Comparison of ENCODE assay signal across 8 cellular contexts in the genomic region with DNA sequence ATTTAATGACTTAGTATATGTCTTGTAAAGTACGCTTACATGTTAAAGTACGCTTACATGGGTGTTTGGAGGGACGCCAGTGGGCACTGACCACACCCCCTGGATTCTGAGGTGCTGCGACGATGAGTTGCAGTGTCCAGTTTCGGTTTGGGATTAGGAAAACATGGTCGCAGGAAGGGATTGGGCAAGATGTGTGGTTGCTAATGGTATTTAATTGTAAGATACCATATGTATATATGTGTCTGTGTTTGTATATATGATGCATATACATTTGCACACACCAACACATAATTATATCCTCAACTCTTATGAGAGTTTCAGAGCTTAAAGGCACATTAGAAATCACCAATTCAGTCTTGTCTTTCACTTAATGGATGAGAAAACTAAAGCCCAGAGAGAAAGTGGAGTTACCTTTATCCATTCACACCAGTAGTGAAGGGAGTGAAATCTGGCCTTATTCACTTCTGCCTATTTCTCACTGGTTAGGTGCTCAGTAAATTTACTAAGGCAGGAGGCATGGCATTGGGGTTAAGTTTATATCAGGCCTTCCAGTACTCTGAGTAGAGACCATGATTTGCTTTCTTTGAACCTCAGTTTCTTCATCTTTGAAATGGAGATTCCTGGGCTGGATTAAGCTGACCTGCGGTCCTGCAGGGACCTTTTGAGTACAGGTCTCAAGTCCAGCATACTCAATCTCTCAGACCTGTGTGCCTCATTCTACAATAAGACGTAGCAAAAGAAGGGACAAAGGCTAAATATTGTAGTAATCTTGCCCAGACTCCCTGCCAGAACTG. TPM values are rescaled to one million over a fixed set of nuclear protein-coding genes. Genes with fewer than 3 reads are reported as not detected.
DNase-seq lines count a peak whose midpoint lies in the region; ATAC-seq and TF ChIP-seq lines count a peak whose summit lies in the region.

No MANE protein-coding gene starts in this region.

- no peaks in the 10 kb centered on the region for H3K27me3 Mint-ChIP-seq in activated CD4-positive, alpha-beta T cell treated with anti-CD3 and anti-CD28 coated beads for 36 hours
- no peaks in the 10 kb centered on the region for H3K27me3 Mint-ChIP-seq in activated T-helper 17 cell treated with anti-CD3 and anti-CD28 coated beads, Interleukin-2, amount 50 U/mL, for 72 hours

- CTCF ChIA-PET in activated CD4-positive, alpha-beta T cell treated with anti-CD3 and anti-CD28 coated beads for 36 hours (lab: Charles Lee) = interaction anchor here (0.6 to 1.5 kb wide), 4 partner anchors 9 to 50 kb away, joined by 3 to 5 read pairs (median 4); no protein-coding TSS in a partner anchor

- ATAC-seq in activated CD4-positive, alpha-beta T cell treated with anti-CD3 and anti-CD28 coated beads for 36 hours = no peak
- ATAC-seq in activated T-helper 17 cell treated with anti-CD3 and anti-CD28 coated beads, Interleukin-2, amount 50 U/mL, for 72 hours (replicated peaks) = no peak
- peak; percentile 4 to 15 for ATAC-seq in left cardiac atrium
- no peak for ATAC-seq in GM21528 (IDR thresholded peaks at IDR 0.05; ENCODE audit: low FRiP score, unreplicated experiment)

- POLR2A ChIA-PET in activated CD4-positive, alpha-beta T cell treated with anti-CD3 and anti-CD28 coated beads for 36 hours (lab: Charles Lee) = no interaction called here

- H3K9ac ChIP-seq in Loucy (ENCODE audit: low read depth, low read length, poor library complexity, severe bottlenecking) = peak overlapping the region; percentile 88

- no peaks in the 10 kb centered on the region for H3K9me3 ChIP-seq in Loucy (ENCODE audit: insufficient read depth, low read depth, low read length)

- peak overlapping the region; percentile 67 for H2AFZ ChIP-seq in Loucy (ENCODE audit: low read length)

- no peaks in the 10 kb centered on the region for H4K20me1 ChIP-seq in Loucy (ENCODE audit: insufficient read depth, low read length, poor library complexity, severe bottlenecking)

- peak overlapping the region; percentile 92 for H3K4me3 Mint-ChIP-seq in activated CD4-positive, alpha-beta T cell treated with anti-CD3 and anti-CD28 coated beads for 36 hours
- peak overlapping the region; percentile 92 for H3K4me3 Mint-ChIP-seq in activated T-helper 17 cell treated with anti-CD3 and anti-CD28 coated beads, Interleukin-2, amount 50 U/mL, for 72 hours

- H3K4me1 Mint-ChIP-seq in activated CD4-positive, alpha-beta T cell treated with anti-CD3 and anti-CD28 coated beads for 36 hours = peaks cover 37% of the 10 kb centered on the region
- H3K4me1 Mint-ChIP-seq in activated T-helper 17 cell treated with anti-CD3 and anti-CD28 coated beads, Interleukin-2, amount 50 U/mL, for 72 hours = peaks cover 20% of the 10 kb centered on the region

- no peaks in the 10 kb centered on the region for H3K27me3 ChIP-seq in Loucy (ENCODE audit: insufficient read depth, low read length, poor library complexity, severe bottlenecking)

- no peak for DNase-seq in activated CD4-positive, alpha-beta T cell treated with anti-CD3 and anti-CD28 coated beads for 36 hours
- DNase-seq in activated CD4-positive, alpha-beta T cell treated with anti-CD3 and anti-CD28 coated beads for 4 hours = no peak
- DNase-seq in left cardiac atrium = peak; percentile 32
- peak; percentile 31 for DNase-seq in renal cortical epithelial cell (ENCODE audit: low read depth)
- DNase-seq in stimulated activated CD4-positive, alpha-beta T cell treated with anti-CD3 and anti-CD28 coated beads, Interleukin-2, amount 100 ng/mL, for 48 hours = no peak

- H3K4me3 ChIP-seq in Loucy (ENCODE audit: low read length, poor library complexity, severe bottlenecking) = peak overlapping the region; percentile 94

- peaks cover 69% of the 10 kb centered on the region for H3K79me2 ChIP-seq in Loucy (ENCODE audit: insufficient read depth, low read length)

- H3K4me2 ChIP-seq in Loucy (ENCODE audit: low read depth, low read length, poor library complexity, severe bottlenecking) = peak overlapping the region; percentile 98

- intact Hi-C loops in activated CD4-positive, alpha-beta T cell treated with anti-CD3 and anti-CD28 coated beads for 36 hours (cut with DNase I, micrococcal nuclease) = loop anchor here (1.0 to 5.0 kb wide), 6 partner anchors 21 to 1715 kb away; a partner anchor contains a TSS
- intact Hi-C loops in left cardiac atrium (cut with DNase I) = no loop called here

- H3K27ac Mint-ChIP-seq in activated CD4-positive, alpha-beta T cell treated with anti-CD3 and anti-CD28 coated beads for 36 hours = peak overlapping the region; percentile 89
- peak overlapping the region; percentile 82 for H3K27ac Mint-ChIP-seq in activated T-helper 17 cell treated with anti-CD3 and anti-CD28 coated beads, Interleukin-2, amount 50 U/mL, for 72 hours

- TF ChIP-seq CTCF in Loucy (conservative IDR thresholded peaks at IDR 0.05; ENCODE audit: low read length) = no peak

- H3K9me3 Mint-ChIP-seq in activated CD4-positive, alpha-beta T cell treated with anti-CD3 and anti-CD28 coated beads for 36 hours (ENCODE audit: low read depth) = no peaks in the 10 kb centered on the region
- no peaks in the 10 kb centered on the region for H3K9me3 Mint-ChIP-seq in activated T-helper 17 cell treated with anti-CD3 and anti-CD28 coated beads, Interleukin-2, amount 50 U/mL, for 72 hours

- H3K4me1 ChIP-seq in Loucy (ENCODE audit: insufficient read depth, low read length, poor library complexity, severe bottlenecking) = peaks cover 75% of the 10 kb centered on the region

- peaks cover 17% of the 10 kb centered on the region for H3F3A ChIP-seq in Loucy (ENCODE audit: low read depth)

- no peaks in the 10 kb centered on the region for H3K36me3 Mint-ChIP-seq in activated CD4-positive, alpha-beta T cell treated with anti-CD3 and anti-CD28 coated beads for 36 hours (ENCODE audit: low read depth)
- H3K36me3 Mint-ChIP-seq in activated T-helper 17 cell treated with anti-CD3 and anti-CD28 coated beads, Interleukin-2, amount 50 U/mL, for 72 hours (ENCODE audit: low read depth) = no peaks in the 10 kb centered on the region

- no peaks in the 10 kb centered on the region for H3K36me3 ChIP-seq in Loucy (ENCODE audit: insufficient read depth, low read length)

- H3K9me2 ChIP-seq in Loucy (replicated peaks; ENCODE audit: low read depth, low read length) = no peaks in the 10 kb centered on the region

RNA-seq across cellular contexts. Expression of a gene that starts 1.1 kb away (rescaled TPM):
- total RNA-seq in activated CD4-positive, alpha-beta T cell treated with anti-CD3 and anti-CD28 coated beads for 36 hours = 10 to 100 TPM; 38.2 to 40.1 TPM
- total RNA-seq in activated T-helper 17 cell treated with anti-CD3 and anti-CD28 coated beads, Interleukin-2, amount 50 U/mL, for 72 hours = 10 to 100 TPM; 35.2 to 50.9 TPM
- total RNA-seq in left cardiac atrium (1 to 10 TPM; 8.7 to 9.4 TPM), renal cortical epithelial cell (64.8 and 135 TPM in 2 replicates)

Comparison
In these comparisons a context has a peak if more than half of its experiments do, and no peak if none do; other contexts are left out.
1. ATAC-seq: peak in left cardiac atrium (2 of 2); none in activated CD4-positive, alpha-beta T cell treated with anti-CD3 and anti-CD28 coated beads for 36 hours (single experiment), activated T-helper 17 cell treated with anti-CD3 and anti-CD28 coated beads, Interleukin-2, amount 50 U/mL, for 72 hours (single experiment) and GM21528 (single experiment).
2. DNase-seq: peak in left cardiac atrium (single experiment) and renal cortical epithelial cell (single experiment); none in activated CD4-positive, alpha-beta T cell treated with anti-CD3 and anti-CD28 coated beads for 36 hours (single experiment), activated CD4-positive, alpha-beta T cell treated with anti-CD3 and anti-CD28 coated beads for 4 hours (0 of 2) and stimulated activated CD4-positive, alpha-beta T cell treated with anti-CD3 and anti-CD28 coated beads, Interleukin-2, amount 100 ng/mL, for 48 hours (0 of 2).
3. intact Hi-C loops: an anchor here in activated CD4-positive, alpha-beta T cell treated with anti-CD3 and anti-CD28 coated beads for 36 hours (1.0 to 5.0 kb wide); none called in left cardiac atrium.